Comparison of ENCODE assay signal across 11 cellular contexts in genomic region chr3:30426319-30426993, GRCh38.
A peak's percentile ranks its signal among the peaks of the same experiment; 100 is the strongest.
DNase-seq lines count a peak whose midpoint lies in the region; ATAC-seq and TF ChIP-seq lines count a peak whose summit lies in the region.
"Had no signal": no experiment of that assay in that cellular context is flagged by ENCODE, and none has a peak within 500 bp of the region (broad histone marks: within the 10 kb centered on the region; RNA-seq: fewer than 3 reads in every experiment).

No MANE protein-coding gene starts in this region.

- H3K27me3 ChIP-seq in A673 (replicated peaks; ENCODE audit: insufficient read depth, low read depth, low read length, poor library complexity) (no peaks in the 10 kb centered on the region), adrenal gland (no peaks in the 10 kb centered on the region), muscle layer of colon (ENCODE audit: control insufficient read depth in 1 of 2, insufficient read depth in 2 of 2, low read length in 2 of 2) (no peaks in the 10 kb centered on the region)

- BruUV-seq in A673 (replicated peaks; lab: Mats Ljungman, UMichigan): no TSS peak
- BruUV-seq in Calu3 (replicated peaks; lab: Mats Ljungman, UMichigan): no TSS peak

- H3K27me3 Mint-ChIP-seq in Calu3 (ENCODE audit: unreplicated experiment): no peaks in the 10 kb centered on the region
- no peaks in the 10 kb centered on the region for H3K27me3 Mint-ChIP-seq in activated CD8-positive, alpha-beta memory T cell treated with anti-CD3 and anti-CD28 coated beads, Interleukin-2, amount 10 ng/mL, durations not matched to agents 7 days and 5 days

- no peak for TF ChIP-seq POLR2A in adrenal gland (IDR thresholded peaks at IDR 0.05)

- WGBS in adrenal gland, 4 donors: 26 to 43% (median 31%) methylated on average over 3 of the region's 3 CpGs

- no peaks in the 10 kb centered on the region for H3K36me3 Mint-ChIP-seq in Calu3 (ENCODE audit: insufficient read depth, unreplicated experiment)
- H3K36me3 Mint-ChIP-seq in activated CD8-positive, alpha-beta memory T cell treated with anti-CD3 and anti-CD28 coated beads, Interleukin-2, amount 10 ng/mL, durations not matched to agents 7 days and 5 days: no peaks in the 10 kb centered on the region

- H3K9ac ChIP-seq in muscle layer of colon (ENCODE audit: low read length): no peak overlapping the region

- POLR2A ChIA-PET in A673 (lab: Charles Lee; ENCODE audit: low non-redundant PET): no interaction called here

- H3K4me3 ChIP-seq in A673 (ENCODE audit: low read depth, low read length, poor library complexity, severe bottlenecking) (no peak overlapping the region), adrenal gland (no peak overlapping the region), muscle layer of colon (ENCODE audit: low read depth in 1 of 2, low read length in 2 of 2) (no peak overlapping the region)

- CTCF ChIA-PET in A673 (lab: Charles Lee): no interaction called here
- CTCF ChIA-PET in Calu3 (lab: Charles Lee): no interaction called here
- CTCF ChIA-PET in activated CD8-positive, alpha-beta memory T cell treated with anti-CD3 and anti-CD28 coated beads, Interleukin-2, amount 10 ng/mL, durations not matched to agents 7 days and 5 days (lab: Charles Lee): interaction anchor here (1.7 kb wide), 1 partner anchor 9 kb away, joined by 4 read pairs; no protein-coding TSS in a partner anchor

- no peaks in the 10 kb centered on the region for H3K4me1 Mint-ChIP-seq in Calu3 (ENCODE audit: low read depth, unreplicated experiment)
- no peaks in the 10 kb centered on the region for H3K4me1 Mint-ChIP-seq in activated CD8-positive, alpha-beta memory T cell treated with anti-CD3 and anti-CD28 coated beads, Interleukin-2, amount 10 ng/mL, durations not matched to agents 7 days and 5 days

- H3K4me1 ChIP-seq in A673 (ENCODE audit: insufficient read depth, low read length, poor library complexity, severe bottlenecking) (peaks cover 8% of the 10 kb centered on the region), adrenal gland (replicated peaks in 1 of 2) (peaks cover 2 to 5% of the 10 kb centered on the region in 2 donors), muscle layer of colon (ENCODE audit: insufficient read depth, low read length) (peaks cover 15% of the 10 kb centered on the region)

- H3K27ac Mint-ChIP-seq in Calu3 (ENCODE audit: unreplicated experiment): no peak overlapping the region
- no peak overlapping the region for H3K27ac Mint-ChIP-seq in activated CD8-positive, alpha-beta memory T cell treated with anti-CD3 and anti-CD28 coated beads, Interleukin-2, amount 10 ng/mL, durations not matched to agents 7 days and 5 days

- DNase-seq in A673 (ENCODE audit: low spot score): peak; percentile 12
- DNase-seq in adrenal gland: peak; percentile 16 to 71 (median 42)
- DNase-seq in head of caudate nucleus: peak in 28 of 42 donors; percentile 2 to 69 (median 20)
- no peak for DNase-seq in Calu3
- no peak for DNase-seq in activated CD8-positive, alpha-beta memory T cell treated with anti-CD3 and anti-CD28 coated beads, Interleukin-2, amount 10 ng/mL, durations not matched to agents 7 days and 5 days
- DNase-seq in HK-2 (ENCODE audit: unreplicated experiment): no peak
- no peak for DNase-seq in NCI-H1436 treated with DMSO at 0.1 percent for 48 hours (lab: John Stamatoyannopoulos, UW)
- DNase-seq: dermis blood vessel endothelial cell, NCI-H1694 had no signal

- H3K27ac ChIP-seq in A673 (ENCODE audit: low read depth, low read length, poor library complexity, severe bottlenecking) (no peak overlapping the region), adrenal gland (peak overlapping the region in 1 of 5 donors; percentile 40), muscle layer of colon (ENCODE audit: low read depth, low read length) (peak overlapping the region; percentile 35)
- H3K27ac ChIP-seq: HL-60 had no signal

- H3K4me3 Mint-ChIP-seq in Calu3 (ENCODE audit: low read depth, unreplicated experiment): no peak overlapping the region
- H3K4me3 Mint-ChIP-seq in activated CD8-positive, alpha-beta memory T cell treated with anti-CD3 and anti-CD28 coated beads, Interleukin-2, amount 10 ng/mL, durations not matched to agents 7 days and 5 days: no peak overlapping the region

- H3K9me3 Mint-ChIP-seq in Calu3 (ENCODE audit: low read depth, unreplicated experiment): peaks cover 3% of the 10 kb centered on the region
- no peaks in the 10 kb centered on the region for H3K9me3 Mint-ChIP-seq in activated CD8-positive, alpha-beta memory T cell treated with anti-CD3 and anti-CD28 coated beads, Interleukin-2, amount 10 ng/mL, durations not matched to agents 7 days and 5 days (ENCODE audit: low read depth)

- H3K36me3 ChIP-seq in A673 (ENCODE audit: insufficient read depth, low read length, poor library complexity, severe bottlenecking) (no peaks in the 10 kb centered on the region), adrenal gland (replicated peaks in 1 of 2) (no peaks in the 10 kb centered on the region), muscle layer of colon (ENCODE audit: insufficient read depth, low read length) (no peaks in the 10 kb centered on the region)

- intact Hi-C loops in A673 (cut with micrococcal nuclease; ENCODE audit: unreplicated experiment) (no loop called here), adrenal gland (cut with DNase I) (no loop called here), head of caudate nucleus (cut with DNase I) (no loop called here), Calu3 (cut with micrococcal nuclease; ENCODE audit: unreplicated experiment) (no loop called here)

- ATAC-seq in activated CD8-positive, alpha-beta memory T cell treated with anti-CD3 and anti-CD28 coated beads, Interleukin-2, amount 10 ng/mL, durations not matched to agents 7 days and 5 days: no peak

- H3K9me3 ChIP-seq in A673 (ENCODE audit: low read depth, low read length, poor library complexity, severe bottlenecking): no peaks in the 10 kb centered on the region
- no peaks in the 10 kb centered on the region for H3K9me3 ChIP-seq in adrenal gland (replicated peaks in 1 of 3)
- H3K9me3 ChIP-seq in muscle layer of colon (ENCODE audit: low read length): no peaks in the 10 kb centered on the region

- TF ChIP-seq CTCF in A673 (conservative IDR thresholded peaks at IDR 0.05; ENCODE audit: low read depth, low read length): no peak
- TF ChIP-seq CTCF in adrenal gland (IDR thresholded peaks at IDR 0.05): no peak
- TF ChIP-seq CTCF in Calu3 (IDR thresholded peaks at IDR 0.05; ENCODE audit: unreplicated experiment): no peak

Comparison
In these comparisons a context has a peak if more than half of its experiments do, and no peak if none do; other contexts are left out.
1. DNase-seq: peak in A673 (single experiment), adrenal gland (7 of 7) and head of caudate nucleus (28 of 42); none in Calu3 (single experiment), activated CD8-positive, alpha-beta memory T cell treated with anti-CD3 and anti-CD28 coated beads, Interleukin-2, amount 10 ng/mL, durations not matched to agents 7 days and 5 days (single experiment), HK-2 (single experiment) and NCI-H1436 treated with DMSO at 0.1 percent for 48 hours (single experiment).